Comparison of ENCODE assay signal across 8 cellular contexts in the genomic region with DNA sequence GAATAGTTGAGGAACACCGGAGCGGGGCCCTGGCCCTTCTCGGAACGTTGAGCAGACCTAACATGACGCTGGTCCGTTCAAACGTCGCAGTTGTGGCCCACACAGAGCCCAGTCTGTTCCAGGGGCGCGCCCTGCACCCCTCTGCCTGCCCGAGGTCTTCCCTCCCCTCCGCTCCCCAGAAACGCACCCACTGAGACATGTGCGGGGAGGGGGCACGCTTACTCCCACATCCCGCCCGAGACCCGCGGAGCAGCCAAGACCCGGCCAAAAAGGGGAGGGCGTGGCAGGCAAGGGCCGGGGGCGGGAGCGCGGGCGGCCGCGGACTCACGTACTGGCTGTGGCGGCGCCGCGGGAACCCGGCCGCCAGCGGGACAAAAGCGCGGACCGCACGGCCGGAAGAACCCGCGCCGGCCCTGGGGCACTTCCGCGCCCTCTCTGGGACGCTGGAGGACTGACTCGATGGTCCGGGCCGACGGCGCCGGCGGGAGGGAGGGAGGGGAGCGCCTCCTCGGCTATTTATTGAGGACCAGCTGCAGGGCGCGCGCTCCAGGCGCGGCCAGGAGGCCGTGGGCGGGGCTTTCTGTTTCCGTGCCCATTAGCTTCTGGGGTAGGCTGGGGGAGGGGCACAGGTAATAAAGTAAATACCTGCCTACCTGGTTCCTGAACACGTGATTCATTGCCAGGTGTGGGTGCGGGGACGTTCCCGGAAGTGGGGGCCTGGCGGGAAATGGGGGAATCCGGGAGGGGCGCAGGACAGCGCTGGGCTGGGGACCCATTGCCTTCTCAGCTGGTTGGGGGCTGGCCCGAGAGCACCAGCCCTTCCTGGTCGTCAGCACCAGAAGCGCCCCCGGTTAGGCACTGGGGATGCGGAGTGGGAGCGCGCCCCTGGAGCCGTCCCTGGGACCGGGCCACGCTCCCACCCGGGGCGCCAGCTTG. TPM values are rescaled to one million over a fixed set of nuclear protein-coding genes. Genes with fewer than 3 reads are reported as not detected.
DNase-seq lines count a peak whose midpoint lies in the region; TF ChIP-seq lines count a peak whose summit lies in the region.

A gene (minus strand): TSS at position 390 of the 936 bp plus-strand sequence. CDS start 57 bp downstream, at position 333.

- in situ Hi-C loops in G401 (cut with HindIII; ENCODE audit: low sequenced_read_pairs), result no loop called here
- in situ Hi-C loops in HAP-1 (cut with MboI; ENCODE audit: low sequenced_read_pairs), result no loop called here

- H3K4me3 ChIP-seq in HAP-1 (peak within 1 kb of the TSS; percentile 90), MG63 (peak within 1 kb of the TSS; percentile 96), foreskin fibroblast (ENCODE audit: low read depth in 1 of 2, low read length in 2 of 2) (peak within 1 kb of the TSS; percentile 86 to 97), neural progenitor cell (peak within 1 kb of the TSS; percentile 81), stomach smooth muscle (ENCODE audit: low read length in 2 of 2) (peak within 1 kb of the TSS; percentile 95 to 98)

- DNase-seq in G401 (ENCODE audit: low spot score) (peak; percentile 89), HAP-1 (ENCODE audit: low spot score in 2 of 2) (peak; percentile 82 to 91), MG63 (peak; percentile 96), SIG-M5 (lab: John Stamatoyannopoulos, UW) (peak; percentile 48), activated gamma-delta T cell (lab: John Stamatoyannopoulos, UW) (peak; percentile 85), foreskin fibroblast (peak; percentile 89 to 96), neural progenitor cell (ENCODE audit: low spot score) (peak; percentile 98)

- H3F3A ChIP-seq in neural progenitor cell (ENCODE audit: low read depth), result peaks cover 28% of the 10 kb centered on the region

- H3K9ac ChIP-seq in neural progenitor cell (peak within 1 kb of the TSS; percentile 52), stomach smooth muscle (ENCODE audit: low read length in 2 of 2) (peak within 1 kb of the TSS; percentile 90 to 95)

- no peaks in the 10 kb centered on the region for H4K20me1 ChIP-seq in neural progenitor cell (ENCODE audit: low read depth)

- peak within 1 kb of the TSS; percentile 40 for H3K27ac ChIP-seq in neural progenitor cell
- peak within 1 kb of the TSS; percentile 79 for H3K27ac ChIP-seq in stomach smooth muscle (ENCODE audit: low read length)

- peak within 1 kb of the TSS; percentile 96 for H2AFZ ChIP-seq in neural progenitor cell (replicated peaks)

- peak; percentile 1 for TF ChIP-seq CTCF in foreskin fibroblast (IDR thresholded peaks at IDR 0.05; ENCODE audit: low read depth, low read length)
- TF ChIP-seq CTCF in neural progenitor cell (IDR thresholded peaks at IDR 0.05), result peak; percentile 3

- H3K9me3 Mint-ChIP-seq in neural progenitor cell, result no peaks in the 10 kb centered on the region

- H3K36me3 ChIP-seq in HAP-1 (replicated peaks) (peaks cover 8% of the 10 kb centered on the region), MG63 (peaks cover 33% of the 10 kb centered on the region), neural progenitor cell (peaks cover 3% of the 10 kb centered on the region), stomach smooth muscle (ENCODE audit: control insufficient read depth in 2 of 2, insufficient read depth in 2 of 2, low read length in 2 of 2) (no peaks in the 10 kb centered on the region)

- no peaks in the 10 kb centered on the region for H3K9me3 ChIP-seq in HAP-1
- peaks cover 3% of the 10 kb centered on the region; the same call in 1 of the 2 replicates for H3K9me3 ChIP-seq in MG63
- H3K9me3 ChIP-seq in neural progenitor cell (ENCODE audit: low read depth), result no peaks in the 10 kb centered on the region
- no peaks in the 10 kb centered on the region for H3K9me3 ChIP-seq in stomach smooth muscle (ENCODE audit: control insufficient read depth in 2 of 2, low read length in 2 of 2)

- peaks cover 14% of the 10 kb centered on the region for H3K4me1 Mint-ChIP-seq in neural progenitor cell

- H3K4me1 ChIP-seq in HAP-1 (peaks cover 11% of the 10 kb centered on the region), neural progenitor cell (peaks cover 18% of the 10 kb centered on the region), stomach smooth muscle (ENCODE audit: control insufficient read depth, insufficient read depth, low read length) (peaks cover 14% of the 10 kb centered on the region)

- peak within 1 kb of the TSS; percentile 96 for H3K4me3 Mint-ChIP-seq in neural progenitor cell

- peak within 1 kb of the TSS; percentile 95 for H3K4me2 ChIP-seq in neural progenitor cell

- H3K27ac Mint-ChIP-seq in neural progenitor cell, result peak within 1 kb of the TSS; percentile 88

- H3K79me2 ChIP-seq in neural progenitor cell (ENCODE audit: low read depth), result peaks cover 34% of the 10 kb centered on the region

- no peaks in the 10 kb centered on the region for H3K27me3 ChIP-seq in HAP-1 (ENCODE audit: low read depth)
- no peaks in the 10 kb centered on the region for H3K27me3 ChIP-seq in MG63
- no peaks in the 10 kb centered on the region for H3K27me3 ChIP-seq in neural progenitor cell
- H3K27me3 ChIP-seq in stomach smooth muscle (ENCODE audit: control insufficient read depth in 1 of 2, insufficient read depth in 2 of 2, low read length in 2 of 2), result no peaks in the 10 kb centered on the region

- no peaks in the 10 kb centered on the region for H3K27me3 Mint-ChIP-seq in neural progenitor cell (ENCODE audit: insufficient read depth, low read depth)

- peaks cover 22% of the 10 kb centered on the region for H3K36me3 Mint-ChIP-seq in neural progenitor cell

RNA-seq across cellular contexts. Expression of the gene that starts here (rescaled TPM):
- total RNA-seq in G401 (2014; rRNA removed; shearing (Covaris generic)), result 33.0 and 37.9 TPM in 2 replicates
- total RNA-seq in MG63 (2014; rRNA removed; shearing (Covaris generic); ENCODE audit: low replicate concordance), result 23.6 and 52.7 TPM in 2 replicates
- 47.2 and 65.4 TPM in 2 replicates for total RNA-seq in neural progenitor cell (ENCODE audit: low replicate concordance)

Comparison
In these comparisons a context has a peak if more than half of its experiments do, and no peak if none do; other contexts are left out.
1. Peak in every context shown above with its lines: DNase-seq, H3K4me3 ChIP-seq and H3K27ac ChIP-seq.
2. DNase-seq: peak in every context shown above with its lines; median percentile 98 in neural progenitor cell; 96 in MG63; 92 in foreskin fibroblast; 89 in G401; 86 in HAP-1; 85 in activated gamma-delta T cell; 48 in SIG-M5.